Comparison of ENCODE assay signal across 8 cellular contexts in the genomic region with DNA sequence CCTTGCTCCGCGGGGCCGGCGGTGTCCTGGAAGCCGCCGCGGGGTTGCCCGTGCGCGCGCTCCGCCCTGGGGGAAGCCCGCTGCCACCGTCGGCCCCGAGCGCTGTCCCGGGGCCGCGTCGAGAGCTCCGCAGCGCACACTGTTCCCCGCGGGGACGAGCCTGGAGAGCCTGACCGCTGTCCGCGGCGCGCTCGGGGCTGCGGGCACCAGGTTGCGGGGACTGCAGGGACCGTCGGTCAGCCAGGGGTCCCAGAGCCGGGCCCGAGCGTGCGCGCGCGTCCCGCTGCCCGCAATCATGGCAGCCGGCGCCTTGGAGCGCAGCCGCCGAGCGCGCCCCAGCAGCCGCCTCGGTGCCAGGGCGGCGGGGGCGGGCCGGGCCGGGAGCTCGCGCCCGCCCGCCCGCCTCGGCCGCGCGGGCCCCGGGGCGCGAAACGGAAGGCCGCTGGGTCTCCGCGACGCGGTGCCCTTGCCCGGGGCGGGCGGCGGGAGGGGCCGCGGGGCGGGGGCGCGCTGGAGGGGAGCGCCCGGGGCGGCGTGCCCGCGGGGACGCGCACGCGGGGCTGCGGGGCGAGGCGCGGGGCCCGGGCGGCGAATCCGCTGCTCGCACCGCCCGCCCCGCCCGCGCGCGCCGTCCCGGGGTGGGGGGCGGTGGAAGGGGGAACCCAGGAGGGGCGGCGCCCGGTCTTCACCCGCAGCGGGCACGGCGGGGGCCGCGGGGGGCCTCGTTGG.
A peak's percentile ranks its signal among the peaks of the same experiment; 100 is the strongest.
DNase-seq lines count a peak whose midpoint lies in the region; ATAC-seq, FAIRE-seq and TF ChIP-seq lines count a peak whose summit lies in the region.

No MANE protein-coding gene starts in this region.

- no peak overlapping the region for H3K27ac Mint-ChIP-seq in activated T-cell treated with anti-CD3 and anti-CD28 coated beads, Interleukin-2, amount 50 U/mL, for 24 hours
- H3K27ac Mint-ChIP-seq in nephron progenitor cell: no peak overlapping the region

- peaks cover 7% of the 10 kb centered on the region for H3K36me3 Mint-ChIP-seq in activated T-cell treated with anti-CD3 and anti-CD28 coated beads, Interleukin-2, amount 50 U/mL, for 24 hours (ENCODE audit: low read depth)
- no peaks in the 10 kb centered on the region for H3K36me3 Mint-ChIP-seq in nephron progenitor cell (ENCODE audit: low read depth)

- peak overlapping the region; percentile 77 for H3K4me3 ChIP-seq in AG04449 (ENCODE audit: low read depth, low read length)

- peak overlapping the region; percentile 85 for H3K4me3 Mint-ChIP-seq in activated T-cell treated with anti-CD3 and anti-CD28 coated beads, Interleukin-2, amount 50 U/mL, for 24 hours
- no peak overlapping the region for H3K4me3 Mint-ChIP-seq in nephron progenitor cell

- no peaks in the 10 kb centered on the region for H3K9me3 Mint-ChIP-seq in activated T-cell treated with anti-CD3 and anti-CD28 coated beads, Interleukin-2, amount 50 U/mL, for 24 hours
- no peaks in the 10 kb centered on the region for H3K9me3 Mint-ChIP-seq in nephron progenitor cell

- no peak for FAIRE-seq in frontal cortex (lab: Jason Lieb, UNC)
- peak; percentile 61 for FAIRE-seq in urothelium cell line (lab: Jason Lieb, UNC)

- H3K27me3 Mint-ChIP-seq in activated T-cell treated with anti-CD3 and anti-CD28 coated beads, Interleukin-2, amount 50 U/mL, for 24 hours: peaks cover 10% of the 10 kb centered on the region
- H3K27me3 Mint-ChIP-seq in nephron progenitor cell (ENCODE audit: low read depth, poor library complexity): peaks cover 91% of the 10 kb centered on the region

- ATAC-seq in GM18909 (IDR thresholded peaks at IDR 0.05; ENCODE audit: poor library complexity, unreplicated experiment): peak; percentile 43
- no peak for ATAC-seq in GM19324 (IDR thresholded peaks at IDR 0.05; ENCODE audit: low FRiP score, unreplicated experiment)

- POLR2A ChIA-PET in AG04449 (lab: Yijun Ruan, JAX): interaction anchor here (0.6 to 2.7 kb wide), 11 partner anchors 12 to 93 kb away, joined by 3 to 32 read pairs (median 3); no protein-coding TSS in a partner anchor

- TF ChIP-seq CTCF in AG04449 (IDR thresholded peaks at IDR 0.05; ENCODE audit: insufficient read depth, low read length, missing control alignments): no peak
- TF ChIP-seq CTCF in nephron progenitor cell (IDR thresholded peaks at IDR 0.05): no peak

- H3K4me1 Mint-ChIP-seq in activated T-cell treated with anti-CD3 and anti-CD28 coated beads, Interleukin-2, amount 50 U/mL, for 24 hours (ENCODE audit: low read depth): peaks cover 52% of the 10 kb centered on the region
- H3K4me1 Mint-ChIP-seq in nephron progenitor cell: no peaks in the 10 kb centered on the region

- CTCF ChIA-PET in AG04449 (lab: Yijun Ruan, JAX): interaction anchor here (2.1 to 2.9 kb wide), 3 partner anchors 58 to 76 kb away, joined by 12 to 20 read pairs (median 20); no protein-coding TSS in a partner anchor

- no peak for DNase-seq in AG04449 (ENCODE audit: low read depth, low spot score)
- peak; percentile 95 for DNase-seq in NCI-H2196 (lab: John Stamatoyannopoulos, UW; ENCODE audit: unreplicated experiment)
- DNase-seq in activated T-cell treated with anti-CD3 and anti-CD28 coated beads, Interleukin-2, amount 50 U/mL, for 24 hours: no peak
- peak; percentile 79 to 89 for DNase-seq in frontal cortex (ENCODE audit: low spot score in 2 of 2)
- peak; percentile 60 for DNase-seq in nephron progenitor cell
- peak; percentile 90 for DNase-seq in urothelium cell line (ENCODE audit: low spot score)

Comparison
In these comparisons a context has a peak if more than half of its experiments do, and no peak if none do; other contexts are left out.
1. DNase-seq: peak in NCI-H2196 (single experiment), frontal cortex (2 of 2), nephron progenitor cell (single experiment) and urothelium cell line (single experiment); none in AG04449 (single experiment) and activated T-cell treated with anti-CD3 and anti-CD28 coated beads, Interleukin-2, amount 50 U/mL, for 24 hours (single experiment).